8 cellular contexts compared by ENCODE assay signal in genomic region chr5:147188200-147189108, GRCh38. TPM values are rescaled to one million over a fixed set of nuclear protein-coding genes. Genes with fewer than 3 reads are reported as not detected.
DNase-seq lines count a peak whose midpoint lies in the region; ATAC-seq and TF ChIP-seq lines count a peak whose summit lies in the region.

No MANE protein-coding gene starts in this region.

- CTCF ChIA-PET in AG04449 (lab: Yijun Ruan, JAX): interaction anchor here (0.6 to 7.8 kb wide), 58 partner anchors 9 to 741 kb away, joined by 3 to 155 read pairs (median 4); partner anchors contain the start of gene TCERG1

- no peak for DNase-seq in AG04449 (ENCODE audit: low read depth, low spot score)
- DNase-seq in NCI-H1105 (lab: John Stamatoyannopoulos, UW): peak; percentile 49
- DNase-seq in SKM-1 treated with dmso at 0.1 percent for 144 hours (lab: John Stamatoyannopoulos, UW; ENCODE audit: unreplicated experiment): peak; percentile 66
- peak; percentile 55 for DNase-seq in cerebellum (ENCODE audit: low spot score)
- DNase-seq in left kidney (ENCODE audit: low read depth, low spot score): peak; percentile 85
- DNase-seq in stimulated activated CD8-positive, alpha-beta memory T cell treated with anti-CD3 and anti-CD28 coated beads, Interleukin-4, amount 100 ng/mL, for 48 hours: peak; percentile 48

- H3K4me3 ChIP-seq in AG04449 (ENCODE audit: low read depth, low read length): no peak overlapping the region

- POLR2A ChIA-PET in AG04449 (lab: Yijun Ruan, JAX): no interaction called here

- TF ChIP-seq CTCF in AG04449 (IDR thresholded peaks at IDR 0.05; ENCODE audit: insufficient read depth, low read length, missing control alignments): peak; percentile 57
- peak; percentile 75 for TF ChIP-seq CTCF in GM12873 (IDR thresholded peaks at IDR 0.05; ENCODE audit: insufficient read depth, low read depth, low read length, missing control alignments)

- peak; percentile 84 for ATAC-seq in HG02642 (IDR thresholded peaks at IDR 0.05; ENCODE audit: poor library complexity, unreplicated experiment)

RNA-seq across cellular contexts. Expression of gene STK32A, which starts 46.4 kb away (rescaled TPM):
- total RNA-seq in cerebellum: 37.9 TPM
